28 cellular contexts compared by ENCODE assay signal in genomic region chr11:113369411-113369810, GRCh38. TPM values are rescaled to one million over a fixed set of nuclear protein-coding genes. Genes with fewer than 3 reads are reported as not detected.
"Had no signal": no experiment of that assay in that cellular context is flagged by ENCODE, and none has a peak within 500 bp of the region (broad histone marks: within the 10 kb centered on the region; RNA-seq: fewer than 3 reads in every experiment).

No MANE protein-coding gene starts in this region.

- H3K4me1 Mint-ChIP-seq: stimulated activated memory B cell treated with anti-CD40 and anti-IgM and Interleukin-4, amounts not matched to agents 10 μg/mL and 1 μg/mL and 100 μg/mL, for 72 hours; stimulated activated naive B cell treated with anti-CD40 and anti-IgM and Interleukin-4, amounts not matched to agents 10 μg/mL and 1 μg/mL and 100 μg/mL, for 72 hours had no signal

- H3K27me3 Mint-ChIP-seq: stimulated activated memory B cell treated with anti-CD40 and anti-IgM and Interleukin-4, amounts not matched to agents 10 μg/mL and 1 μg/mL and 100 μg/mL, for 72 hours; stimulated activated naive B cell treated with anti-CD40 and anti-IgM and Interleukin-4, amounts not matched to agents 10 μg/mL and 1 μg/mL and 100 μg/mL, for 72 hours; stimulated activated naive CD8-positive, alpha-beta T cell treated with anti-CD3 and anti-CD28 coated beads, Interleukin-15, amount 100 ng/mL, for 72 hours; stimulated activated naive CD8-positive, alpha-beta T cell treated with anti-CD3 and anti-CD28 coated beads, Interleukin-15, Interleukin-2, amounts not matched to agents 100 ng/mL and 50 ng/mL, for 24 hours; type B pancreatic cell had no signal

- H3K27ac Mint-ChIP-seq: stimulated activated memory B cell treated with anti-CD40 and anti-IgM and Interleukin-4, amounts not matched to agents 10 μg/mL and 1 μg/mL and 100 μg/mL, for 72 hours; stimulated activated naive B cell treated with anti-CD40 and anti-IgM and Interleukin-4, amounts not matched to agents 10 μg/mL and 1 μg/mL and 100 μg/mL, for 72 hours; stimulated activated naive CD8-positive, alpha-beta T cell treated with anti-CD3 and anti-CD28 coated beads, Interleukin-15, amount 100 ng/mL, for 72 hours; stimulated activated naive CD8-positive, alpha-beta T cell treated with anti-CD3 and anti-CD28 coated beads, Interleukin-15, Interleukin-2, amounts not matched to agents 100 ng/mL and 50 ng/mL, for 24 hours; type B pancreatic cell had no signal

- H3K27me3 ChIP-seq: stomach, suprapubic skin, testis, thyroid gland, tibial artery, tibial nerve, transverse colon, upper lobe of left lung, upper lobe of right lung, uterus, vagina had no signal

- H3K27ac ChIP-seq: stomach, suprapubic skin, testis, thoracic aorta, thyroid gland, tibial artery, tibial nerve, transverse colon, upper lobe of left lung, upper lobe of right lung, uterus, vagina had no signal

- H3K9me3 ChIP-seq: stomach, suprapubic skin, testis, thoracic aorta, thyroid gland, tibial artery, tibial nerve, transverse colon, upper lobe of left lung, upper lobe of right lung, uterus, vagina had no signal

- H3K36me3 ChIP-seq: uterus had no signal

- H3K9me3 Mint-ChIP-seq: stimulated activated memory B cell treated with anti-CD40 and anti-IgM and Interleukin-4, amounts not matched to agents 10 μg/mL and 1 μg/mL and 100 μg/mL, for 72 hours; stimulated activated naive B cell treated with anti-CD40 and anti-IgM and Interleukin-4, amounts not matched to agents 10 μg/mL and 1 μg/mL and 100 μg/mL, for 72 hours; stimulated activated naive CD8-positive, alpha-beta T cell treated with anti-CD3 and anti-CD28 coated beads, Interleukin-15, amount 100 ng/mL, for 72 hours; stimulated activated naive CD8-positive, alpha-beta T cell treated with anti-CD3 and anti-CD28 coated beads, Interleukin-15, Interleukin-2, amounts not matched to agents 100 ng/mL and 50 ng/mL, for 24 hours; type B pancreatic cell had no signal

- ATAC-seq: stimulated activated memory B cell treated with anti-CD40 and anti-IgM and Interleukin-4, amounts not matched to agents 10 μg/mL and 1 μg/mL and 100 μg/mL, for 72 hours; stimulated activated naive B cell treated with anti-CD40 and anti-IgM and Interleukin-4, amounts not matched to agents 10 μg/mL and 1 μg/mL and 100 μg/mL, for 72 hours; stimulated activated naive CD8-positive, alpha-beta T cell treated with anti-CD3 and anti-CD28 coated beads, Interleukin-15, amount 100 ng/mL, for 72 hours; stimulated activated naive CD8-positive, alpha-beta T cell treated with anti-CD3 and anti-CD28 coated beads, Interleukin-15, Interleukin-2, amounts not matched to agents 100 U/mL and 50 U/mL, for 24 hours; upper lobe of right lung had no signal

- H3K4me3 Mint-ChIP-seq: stimulated activated memory B cell treated with anti-CD40 and anti-IgM and Interleukin-4, amounts not matched to agents 10 μg/mL and 1 μg/mL and 100 μg/mL, for 72 hours; stimulated activated naive B cell treated with anti-CD40 and anti-IgM and Interleukin-4, amounts not matched to agents 10 μg/mL and 1 μg/mL and 100 μg/mL, for 72 hours; stimulated activated naive CD8-positive, alpha-beta T cell treated with anti-CD3 and anti-CD28 coated beads, Interleukin-15, amount 100 ng/mL, for 72 hours; stimulated activated naive CD8-positive, alpha-beta T cell treated with anti-CD3 and anti-CD28 coated beads, Interleukin-15, Interleukin-2, amounts not matched to agents 100 ng/mL and 50 ng/mL, for 24 hours; type B pancreatic cell had no signal

- H3K4me1 ChIP-seq: stomach, suprapubic skin, testis, tibial artery, tibial nerve, transverse colon, upper lobe of left lung, upper lobe of right lung, uterus, vagina had no signal

- DNase-seq: stimulated activated CD4-positive, alpha-beta T cell treated with anti-CD3 and anti-CD28 coated beads, Interleukin-2, amount 100 ng/mL, for 48 hours; stimulated activated CD4-positive, alpha-beta T cell treated with anti-CD3 and anti-CD28 coated beads, Interleukin-4, amount 100 ng/mL, for 1 hour; stimulated activated CD4-positive, alpha-beta T cell treated with anti-CD3 and anti-CD28 coated beads, Interleukin-4, amount 100 ng/mL, for 24 hours; stimulated activated CD4-positive, alpha-beta T cell treated with anti-CD3 and anti-CD28 coated beads, Interleukin-4, amount 100 ng/mL, for 4 hours; stimulated activated CD8-positive, alpha-beta memory T cell treated with anti-CD3 and anti-CD28 coated beads, Interleukin-4, amount 100 ng/mL, for 48 hours; stimulated activated naive B cell treated with anti-CD40 and anti-IgM and Interleukin-4, amounts not matched to agents 10 μg/mL and 1 μg/mL and 100 μg/mL, for 72 hours; stimulated activated naive CD4-positive, alpha-beta T cell; stimulated activated naive CD4-positive, alpha-beta T cell treated with Interleukin-2 at 50 U/mL for 16 hours; stimulated activated naive CD8-positive, alpha-beta T cell treated with anti-CD3 and anti-CD28 coated beads, Interleukin-15, amount 100 ng/mL, for 72 hours; stimulated activated naive CD8-positive, alpha-beta T cell treated with anti-CD3 and anti-CD28 coated beads, Interleukin-15, Interleukin-2, amounts not matched to agents 100 U/mL and 50 U/mL, for 24 hours; stomach; substantia nigra; testis; thyroid gland; tibial artery; transverse colon; trophoblast cell; upper lobe of left lung; upper lobe of right lung; uterus had no signal

- H3K4me3 ChIP-seq: stomach, suprapubic skin, testis, thoracic aorta, thyroid gland, tibial artery, tibial nerve, transverse colon, upper lobe of left lung, upper lobe of right lung, uterus, vagina had no signal

RNA-seq across cellular contexts. Expression of gene ANKK1, which starts 18.2 kb away (rescaled TPM):
- total RNA-seq: stomach, temporal lobe, upper lobe of right lung had no signal
